Comparison of ENCODE assay signal across 8 cellular contexts in genomic region chr7:101058355-101058754, GRCh38. TPM values are rescaled to one million over a fixed set of nuclear protein-coding genes. Genes with fewer than 3 reads are reported as not detected.
DNase-seq lines count a peak whose midpoint lies in the region; ATAC-seq lines count a peak whose summit lies in the region.

No MANE protein-coding gene starts in this region.

- H3K4me1 ChIP-seq in mesendoderm (ENCODE audit: control insufficient read depth, low read depth, low read length): no peaks in the 10 kb centered on the region

- no peak overlapping the region for H4K5ac ChIP-seq in mesendoderm (ENCODE audit: low read length)

- WGBS in mesendoderm (ENCODE audit: extremely low coverage, insufficient coverage, low lambda C conversion rate): no CpG with 5 or more reads among the region's 9 CpGs

- H3K4ac ChIP-seq in mesendoderm (ENCODE audit: low read depth, low read length): no peak overlapping the region

- no peak overlapping the region for H3K18ac ChIP-seq in mesendoderm (ENCODE audit: low read length)

- no peak overlapping the region for H2BK5ac ChIP-seq in mesendoderm (ENCODE audit: low read length)

- H4K8ac ChIP-seq in mesendoderm (ENCODE audit: low read depth, low read length): no peak overlapping the region

- no peak overlapping the region for H3K23ac ChIP-seq in mesendoderm (ENCODE audit: low read length)

- no peak overlapping the region for H2BK120ac ChIP-seq in mesendoderm (ENCODE audit: low read depth, low read length)

- H3K79me1 ChIP-seq in mesendoderm (ENCODE audit: low read length): no peaks in the 10 kb centered on the region

- H3K4me2 ChIP-seq in mesendoderm (ENCODE audit: low read length): no peak overlapping the region

- no peak overlapping the region for H2BK15ac ChIP-seq in mesendoderm (replicated peaks; ENCODE audit: low read depth)

- H3K27me3 ChIP-seq in mesendoderm (ENCODE audit: insufficient read depth, low read length, poor library complexity): no peaks in the 10 kb centered on the region

- ATAC-seq in activated CD4-positive, CD25-positive, alpha-beta regulatory T cell treated with anti-CD3 and anti-CD28 coated beads, Interleukin-2, amount 50 U/mL, for 24 hours: no peak

- H3K27ac ChIP-seq in mesendoderm (ENCODE audit: low read depth, low read length): no peak overlapping the region

- H3K9ac ChIP-seq in mesendoderm (ENCODE audit: low read length): no peak overlapping the region

- peak in 3 of 4 experiments; percentile 5 to 27 (median 12) for DNase-seq in activated CD4-positive, CD25-positive, alpha-beta regulatory T cell (lab: John Stamatoyannopoulos, UW)
- peak; percentile 17 to 33 for DNase-seq in activated CD4-positive, alpha-beta T cell treated with anti-CD3 and anti-CD28 coated beads for 4 hours
- DNase-seq in dermis blood vessel endothelial cell (peak; percentile 74), mesendoderm (peak; percentile 71), NCI-H774 (lab: John Stamatoyannopoulos, UW) (no peak), SHP77 treated with DMSO at 0.1 percent for 48 hours (lab: John Stamatoyannopoulos, UW) (no peak)
- peak; percentile 16 for DNase-seq in stimulated activated naive CD4-positive, alpha-beta T cell treated with Interleukin-2 at 50 U/mL for 16 hours (lab: John Stamatoyannopoulos, UW)

- no peaks in the 10 kb centered on the region for H3K79me2 ChIP-seq in mesendoderm (ENCODE audit: control insufficient read depth, insufficient read depth, low read length)

- H3K36me3 ChIP-seq in mesendoderm (ENCODE audit: control insufficient read depth, insufficient read depth, low read length): no peaks in the 10 kb centered on the region

- H2AK5ac ChIP-seq in mesendoderm (ENCODE audit: low read length): no peak overlapping the region

- no peak overlapping the region for H3K4me3 ChIP-seq in mesendoderm (ENCODE audit: low read length)

- no peak overlapping the region for H3K56ac ChIP-seq in mesendoderm (ENCODE audit: low read length)

RNA-seq across cellular contexts. Expression of gene TRIM56, which starts 26.9 kb away (rescaled TPM):
- 19.6 and 28.0 TPM in 2 replicates for total RNA-seq in dermis blood vessel endothelial cell
- polyA plus RNA-seq in mesendoderm (2013, experiment 1 of 2): 7.8 TPM
- 5.7 TPM for polyA plus RNA-seq in mesendoderm (2013, experiment 2 of 2)

RNA-seq across cellular contexts. Expression of gene MUC17, which starts 38.5 kb away (rescaled TPM):
- total RNA-seq in dermis blood vessel endothelial cell: not detected in 2 replicates
- polyA plus RNA-seq in mesendoderm (2013, experiment 1 of 2): not detected
- not detected for polyA plus RNA-seq in mesendoderm (2013, experiment 2 of 2)

Comparison
In these comparisons a context has a peak if more than half of its experiments do, and no peak if none do; other contexts are left out.
1. DNase-seq: peak in activated CD4-positive, CD25-positive, alpha-beta regulatory T cell (3 of 4), activated CD4-positive, alpha-beta T cell treated with anti-CD3 and anti-CD28 coated beads for 4 hours (2 of 2), dermis blood vessel endothelial cell (single experiment), mesendoderm (single experiment) and stimulated activated naive CD4-positive, alpha-beta T cell treated with Interleukin-2 at 50 U/mL for 16 hours (single experiment); none in NCI-H774 (single experiment) and SHP77 treated with DMSO at 0.1 percent for 48 hours (single experiment).